10 cellular contexts compared by ENCODE assay signal in the genomic region with DNA sequence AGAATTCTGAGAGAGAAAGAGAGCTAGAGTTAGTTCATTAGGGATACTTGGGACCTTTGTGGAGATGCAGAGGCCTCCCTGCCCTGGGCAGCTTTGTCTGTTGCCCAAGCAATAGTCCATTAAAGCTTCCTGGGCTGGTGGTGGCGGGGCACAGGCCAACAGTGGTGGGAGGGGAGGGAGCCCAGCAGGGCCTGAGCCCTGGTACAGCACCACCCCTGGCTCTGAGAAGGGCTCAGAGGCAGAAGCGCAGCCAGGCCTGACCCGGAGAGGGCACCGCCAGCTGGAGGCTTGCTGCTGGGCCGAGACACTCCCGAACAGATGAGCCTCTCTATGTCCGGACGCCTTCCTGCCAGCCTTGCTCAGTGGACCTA.
DNase-seq lines count a peak whose midpoint lies in the region; TF ChIP-seq lines count a peak whose summit lies in the region.
"Had no signal": no experiment of that assay in that cellular context is flagged by ENCODE, and none has a peak within 500 bp of the region (broad histone marks: within the 10 kb centered on the region; RNA-seq: fewer than 3 reads in every experiment).

No MANE protein-coding gene starts in this region.

- H3K36me3 ChIP-seq in ES-I3 (ENCODE audit: insufficient read depth, low read length) (no peaks in the 10 kb centered on the region), iPS-20b (ENCODE audit: insufficient read depth, low read depth, low read length) (no peaks in the 10 kb centered on the region)

- H3K9ac ChIP-seq in ES-I3 (ENCODE audit: low read depth, low read length): peak overlapping the region; percentile 39
- no peak overlapping the region for H3K9ac ChIP-seq in iPS-20b (ENCODE audit: low read depth, low read length)

- TF ChIP-seq CTCF in GM13977 (IDR thresholded peaks at IDR 0.05; ENCODE audit: extremely low read depth, insufficient read depth, missing control alignments) (no peak), progenitor cell of endocrine pancreas (IDR thresholded peaks at IDR 0.05; ENCODE audit: unreplicated experiment) (no peak)

- H3K9me3 ChIP-seq in ES-I3 (ENCODE audit: control insufficient read depth, insufficient read depth, low read length): no peaks in the 10 kb centered on the region
- no peaks in the 10 kb centered on the region for H3K9me3 ChIP-seq in iPS-20b (ENCODE audit: insufficient read depth, low read depth, low read length)

- peaks cover 27% of the 10 kb centered on the region for H3K4me1 ChIP-seq in ES-I3 (ENCODE audit: insufficient read depth, low read length)
- H3K4me1 ChIP-seq in iPS-20b (ENCODE audit: insufficient read depth, low read length): peaks cover 4% of the 10 kb centered on the region; the same call in 1 of the 2 replicates

- H3K27ac ChIP-seq in iPS-20b (ENCODE audit: low read length): no peak overlapping the region

- H3K9me3 Mint-ChIP-seq in progenitor cell of endocrine pancreas (ENCODE audit: low read depth): peaks cover 7% of the 10 kb centered on the region
- H3K9me3 Mint-ChIP-seq: memory B cell had no signal

- peaks cover 2% of the 10 kb centered on the region for H3K36me3 Mint-ChIP-seq in progenitor cell of endocrine pancreas (ENCODE audit: insufficient read depth)
- H3K36me3 Mint-ChIP-seq: memory B cell had no signal

- H3K27me3 Mint-ChIP-seq in progenitor cell of endocrine pancreas: peaks cover 9% of the 10 kb centered on the region

- H3K27me3 ChIP-seq in iPS-20b (ENCODE audit: insufficient read depth, low read length): peaks cover 34% of the 10 kb centered on the region

- in situ Hi-C loops in GM13977 (cut with MboI; ENCODE audit: low pct_unique_long_range_greater_than_20kb, low sequenced_read_pairs, unreplicated experiment): no loop called here

- H3K27ac Mint-ChIP-seq in progenitor cell of endocrine pancreas: no peak overlapping the region
- H3K27ac Mint-ChIP-seq: memory B cell had no signal

- H3K4me3 ChIP-seq in iPS-20b (ENCODE audit: low read length): peak overlapping the region; percentile 40; the same call in 1 of the 2 replicates

- DNase-seq in anterior cingulate cortex (lab: John Stamatoyannopoulos, UW): peak in 44 of 58 donors; percentile 0 to 69 (median 34)
- peak; percentile 26 for DNase-seq in renal cortical epithelial cell (ENCODE audit: low read depth)
- DNase-seq in GM13977 (ENCODE audit: low spot score): no peak
- DNase-seq in NOMO-1 treated with dmso at 0.1 percent for 144 hours (lab: John Stamatoyannopoulos, UW; ENCODE audit: unreplicated experiment): no peak
- no peak for DNase-seq in activated T-cell treated with anti-CD3 and anti-CD28 coated beads for 4 hours
- no peak for DNase-seq in progenitor cell of endocrine pancreas (ENCODE audit: low spot score, unreplicated experiment)
- DNase-seq: cerebellar nuclear complex had no signal

- H3K4me1 Mint-ChIP-seq in progenitor cell of endocrine pancreas (ENCODE audit: low read depth): peaks cover 4% of the 10 kb centered on the region
- H3K4me1 Mint-ChIP-seq: memory B cell had no signal

- H3K4me3 Mint-ChIP-seq in progenitor cell of endocrine pancreas (ENCODE audit: low read depth): no peak overlapping the region

Comparison
In these comparisons a context has a peak if more than half of its experiments do, and no peak if none do; other contexts are left out.
1. DNase-seq: peak in anterior cingulate cortex (44 of 58) and renal cortical epithelial cell (single experiment); none in GM13977 (single experiment), NOMO-1 treated with dmso at 0.1 percent for 144 hours (single experiment), activated T-cell treated with anti-CD3 and anti-CD28 coated beads for 4 hours (single experiment) and progenitor cell of endocrine pancreas (single experiment).